Comparison of ENCODE assay signal across 21 cellular contexts in genomic region chr1:29854700-29855276, GRCh38.
A peak's percentile ranks its signal among the peaks of the same experiment; 100 is the strongest.
DNase-seq lines count a peak whose midpoint lies in the region; ATAC-seq and TF ChIP-seq lines count a peak whose summit lies in the region.
"Had no signal": no experiment of that assay in that cellular context is flagged by ENCODE, and none has a peak within 500 bp of the region (broad histone marks: within the 10 kb centered on the region; RNA-seq: fewer than 3 reads in every experiment).

No MANE protein-coding gene starts in this region.

- no CpG with 5 or more reads among the region's 9 CpGs for WGBS in mesendoderm (ENCODE audit: extremely low coverage, insufficient coverage, low lambda C conversion rate)
- WGBS in smooth muscle cell (ENCODE audit: low lambda C conversion rate), result 51% methylated on average over 9 of the region's 9 CpGs

- no peak overlapping the region for H2BK15ac ChIP-seq in mesendoderm (replicated peaks; ENCODE audit: low read depth)

- H3F3A ChIP-seq in PC-3 (ENCODE audit: low read length, unreplicated experiment) (no peaks in the 10 kb centered on the region), smooth muscle cell (ENCODE audit: low read depth) (peaks cover 5% of the 10 kb centered on the region)

- H3K9me2 ChIP-seq in PC-3 (replicated peaks; ENCODE audit: low read length), result no peaks in the 10 kb centered on the region

- no peak for ATAC-seq in Right ventricle myocardium inferior
- no peak for ATAC-seq in PC-3
- ATAC-seq: Panc1 had no signal

- no peak overlapping the region for H3K4ac ChIP-seq in mesendoderm (ENCODE audit: low read depth, low read length)

- H3K27ac ChIP-seq in PC-3 (ENCODE audit: low read length) (no peak overlapping the region), mesendoderm (ENCODE audit: low read depth, low read length) (no peak overlapping the region), smooth muscle cell (ENCODE audit: low read depth) (no peak overlapping the region)
- H3K27ac ChIP-seq: SJSA1 had no signal

- intact Hi-C loops in cardiac septum (cut with DNase I) (no loop called here), Right ventricle myocardium inferior (cut with DNase I) (no loop called here), PC-3 (cut with micrococcal nuclease) (no loop called here)

- no peak overlapping the region for H4K8ac ChIP-seq in mesendoderm (ENCODE audit: low read depth, low read length)

- peak overlapping the region; percentile 41 for H3K18ac ChIP-seq in mesendoderm (ENCODE audit: low read length)

- H3K56ac ChIP-seq in mesendoderm (ENCODE audit: low read length), result no peak overlapping the region

- H4K20me1 ChIP-seq in PC-3 (ENCODE audit: low read length) (no peaks in the 10 kb centered on the region), smooth muscle cell (ENCODE audit: low read depth) (peaks cover 3% of the 10 kb centered on the region)

- H3K27me3 ChIP-seq in PC-3 (ENCODE audit: low read length) (peaks cover 13% of the 10 kb centered on the region), mesendoderm (ENCODE audit: insufficient read depth, low read length, poor library complexity) (no peaks in the 10 kb centered on the region), smooth muscle cell (ENCODE audit: low read depth) (no peaks in the 10 kb centered on the region)

- H4K5ac ChIP-seq in mesendoderm (ENCODE audit: low read length), result no peak overlapping the region

- no peak overlapping the region for H2BK5ac ChIP-seq in mesendoderm (ENCODE audit: low read length)

- H3K4me3 ChIP-seq in PC-3 (ENCODE audit: low read length) (no peak overlapping the region), mesendoderm (ENCODE audit: low read length) (no peak overlapping the region), smooth muscle cell (no peak overlapping the region)
- H3K4me3 ChIP-seq: SJSA1 had no signal

- BruUV-seq in PC-3 (replicated peaks; lab: Mats Ljungman, UMichigan), result no TSS peak

- H3K36me3 ChIP-seq in PC-3 (ENCODE audit: low read depth, low read length) (no peaks in the 10 kb centered on the region), mesendoderm (ENCODE audit: control insufficient read depth, insufficient read depth, low read length) (no peaks in the 10 kb centered on the region), smooth muscle cell (ENCODE audit: low read depth) (no peaks in the 10 kb centered on the region)
- H3K36me3 ChIP-seq: SJSA1 had no signal

- peak; percentile 41 for DNase-seq in cardiac septum (ENCODE audit: low spot score)
- no peak for DNase-seq in Right ventricle myocardium inferior (ENCODE audit: missing footprints)
- peak; percentile 13 for DNase-seq in PC-3
- no peak for DNase-seq in mesendoderm
- DNase-seq in smooth muscle cell (lab: John Stamatoyannopoulos, UW; ENCODE audit: unreplicated experiment), result no peak
- DNase-seq in NCI-H2196 (lab: John Stamatoyannopoulos, UW; ENCODE audit: unreplicated experiment), result no peak
- DNase-seq in NCI-H2227 (lab: John Stamatoyannopoulos, UW; ENCODE audit: unreplicated experiment), result no peak
- DNase-seq in activated gamma-delta T cell treated with Interleukin-2 at 50 U/mL for 16 hours, result no peak
- DNase-seq: AML-193; DMS53; EL; GF-D8; Kasumi-1; NCI-H1694 treated with DMSO at 0.1 percent for 48 hours; NCI-H2081 treated with DMSO at 0.1 percent for 48 hours; NCI-H2227 treated with DMSO at 0.1 percent for 48 hours; NCI-H510A; NCI-H774; NK-92 treated with Interleukin-12 subunit alpha and Interleukin-12 subunit beta, amount 100 ng/mL, for 24 hours had no signal

- H2BK120ac ChIP-seq in mesendoderm (ENCODE audit: low read depth, low read length), result no peak overlapping the region

- H3K4me2 ChIP-seq in PC-3 (ENCODE audit: low read length), result no peak overlapping the region
- H3K4me2 ChIP-seq in mesendoderm (ENCODE audit: low read length), result no peak overlapping the region
- H3K4me2 ChIP-seq in smooth muscle cell, result peak overlapping the region; percentile 28

- H3K9ac ChIP-seq in PC-3 (ENCODE audit: low read length), result no peak overlapping the region
- no peak overlapping the region for H3K9ac ChIP-seq in mesendoderm (ENCODE audit: low read length)
- no peak overlapping the region for H3K9ac ChIP-seq in smooth muscle cell (ENCODE audit: low read depth)

- no peaks in the 10 kb centered on the region for H3K9me3 ChIP-seq in PC-3 (ENCODE audit: low read length)
- no peaks in the 10 kb centered on the region for H3K9me3 ChIP-seq in smooth muscle cell (replicated peaks; ENCODE audit: low read depth)
- H3K9me3 ChIP-seq: SJSA1 had no signal

- no peaks in the 10 kb centered on the region for H3K4me1 ChIP-seq in PC-3 (ENCODE audit: insufficient read depth, low read length)
- peaks cover 6% of the 10 kb centered on the region for H3K4me1 ChIP-seq in mesendoderm (ENCODE audit: control insufficient read depth, low read depth, low read length)
- H3K4me1 ChIP-seq in smooth muscle cell (ENCODE audit: low read depth), result peaks cover 12% of the 10 kb centered on the region

- no peaks in the 10 kb centered on the region for H3K79me1 ChIP-seq in mesendoderm (ENCODE audit: low read length)

- no peak for TF ChIP-seq CTCF in PC-3 (conservative IDR thresholded peaks at IDR 0.05; ENCODE audit: low read depth, low read length)
- TF ChIP-seq CTCF in smooth muscle cell (IDR thresholded peaks at IDR 0.05; ENCODE audit: borderline replicate concordance, insufficient read depth, poor library complexity, severe bottlenecking), result no peak

- H2AFZ ChIP-seq in PC-3 (ENCODE audit: low read length), result no peak overlapping the region
- H2AFZ ChIP-seq in smooth muscle cell (ENCODE audit: low read depth), result no peak overlapping the region

- no peak overlapping the region for H2AK5ac ChIP-seq in mesendoderm (ENCODE audit: low read length)

- POLR2A ChIA-PET in PC-3 (lab: Charles Lee; ENCODE audit: unreplicated experiment), result interaction anchor here (0.6 kb wide), 1 partner anchor 237 kb away, joined by 3 read pairs; no protein-coding TSS in a partner anchor

- CTCF ChIA-PET in PC-3 (lab: Charles Lee), result no interaction called here

- H3K79me2 ChIP-seq in PC-3 (ENCODE audit: low read length), result no peaks in the 10 kb centered on the region
- H3K79me2 ChIP-seq in mesendoderm (ENCODE audit: control insufficient read depth, insufficient read depth, low read length), result no peaks in the 10 kb centered on the region
- no peaks in the 10 kb centered on the region for H3K79me2 ChIP-seq in smooth muscle cell (ENCODE audit: low read depth)

- H3K23ac ChIP-seq in mesendoderm (ENCODE audit: low read length), result no peak overlapping the region

Comparison
In these comparisons a context has a peak if more than half of its experiments do, and no peak if none do; other contexts are left out.
1. DNase-seq: peak in cardiac septum (single experiment) and PC-3 (single experiment); none in Right ventricle myocardium inferior (single experiment), mesendoderm (single experiment), smooth muscle cell (single experiment), NCI-H2196 (single experiment), NCI-H2227 (single experiment) and activated gamma-delta T cell treated with Interleukin-2 at 50 U/mL for 16 hours (single experiment).